Comparison of ENCODE assay signal across 10 cellular contexts in genomic region chr5:41433552-41434181, GRCh38.
DNase-seq lines count a peak whose midpoint lies in the region; TF ChIP-seq lines count a peak whose summit lies in the region.
"Had no signal": no experiment of that assay in that cellular context is flagged by ENCODE, and none has a peak within 500 bp of the region (broad histone marks: within the 10 kb centered on the region; RNA-seq: fewer than 3 reads in every experiment).

No MANE protein-coding gene starts in this region.

- TF ChIP-seq CTCF in AG09309 (IDR thresholded peaks at IDR 0.05; ENCODE audit: control insufficient read depth, insufficient read depth, low read depth, low read length, missing control alignments), result peak; percentile 37
- TF ChIP-seq CTCF in GM13977 (IDR thresholded peaks at IDR 0.05; ENCODE audit: extremely low read depth, insufficient read depth, missing control alignments), result peak; percentile 39
- TF ChIP-seq CTCF in glutamatergic neuron (IDR thresholded peaks at IDR 0.05; ENCODE audit: partially characterized antibody, unreplicated experiment), result peak; percentile 76
- TF ChIP-seq CTCF in thyroid gland (IDR thresholded peaks at IDR 0.05), result no peak

- no peak for TF ChIP-seq POLR2A in thyroid gland (IDR thresholded peaks at IDR 0.05)

- H3K4me3 ChIP-seq in AG09309 (ENCODE audit: control insufficient read depth, low read depth, low read length) (no peak overlapping the region), thyroid gland (replicated peaks in 1 of 3) (no peak overlapping the region)

- H3K27ac Mint-ChIP-seq in glutamatergic neuron (ENCODE audit: unreplicated experiment), result no peak overlapping the region
- H3K27ac Mint-ChIP-seq: activated naive CD8-positive, alpha-beta T cell treated with anti-CD3 and anti-CD28 coated beads, Interleukin-2, amount 10 ng/mL, durations not matched to agents 7 days and 5 days had no signal

- DNase-seq in AG09309 (ENCODE audit: low read depth) (no peak), GM13977 (ENCODE audit: low spot score) (no peak), RPMI8226 (peak; percentile 13), glutamatergic neuron (peak; percentile 57), NCI-H187 (lab: John Stamatoyannopoulos, UW) (no peak), thyroid gland (no peak), cerebellar nuclear complex (lab: John Stamatoyannopoulos, UW) (no peak)
- DNase-seq in activated naive CD4-positive, alpha-beta T cell (lab: John Stamatoyannopoulos, UW), result no peak
- DNase-seq: activated naive CD8-positive, alpha-beta T cell treated with anti-CD3 and anti-CD28 coated beads, Interleukin-2, amount 10 ng/mL, durations not matched to agents 7 days and 5 days; NCI-H2227 treated with DMSO at 0.1 percent for 48 hours had no signal

- H3K36me3 Mint-ChIP-seq in glutamatergic neuron (ENCODE audit: unreplicated experiment), result no peaks in the 10 kb centered on the region
- H3K36me3 Mint-ChIP-seq: activated naive CD8-positive, alpha-beta T cell treated with anti-CD3 and anti-CD28 coated beads, Interleukin-2, amount 10 ng/mL, durations not matched to agents 7 days and 5 days had no signal

- no peaks in the 10 kb centered on the region for H3K27me3 ChIP-seq in thyroid gland

- in situ Hi-C loops in GM13977 (cut with MboI; ENCODE audit: low pct_unique_long_range_greater_than_20kb, low sequenced_read_pairs, unreplicated experiment), result no loop called here

- H3K9me3 ChIP-seq in thyroid gland, result no peaks in the 10 kb centered on the region

- intact Hi-C loops in thyroid gland (cut with DNase I), result no loop called here

- no peaks in the 10 kb centered on the region for H3K4me1 ChIP-seq in thyroid gland

- H3K36me3 ChIP-seq in thyroid gland, result no peaks in the 10 kb centered on the region

- H3K27ac ChIP-seq in thyroid gland, result no peak overlapping the region

- WGBS in thyroid gland, 2 donors, result 56 to 58% methylated on average over 4 of the region's 4 CpGs

- no peaks in the 10 kb centered on the region for H3K9me3 Mint-ChIP-seq in glutamatergic neuron (ENCODE audit: unreplicated experiment)
- H3K9me3 Mint-ChIP-seq: activated naive CD8-positive, alpha-beta T cell treated with anti-CD3 and anti-CD28 coated beads, Interleukin-2, amount 10 ng/mL, durations not matched to agents 7 days and 5 days had no signal

- H3K4me1 Mint-ChIP-seq in glutamatergic neuron (ENCODE audit: low read depth, unreplicated experiment), result no peaks in the 10 kb centered on the region
- H3K4me1 Mint-ChIP-seq: activated naive CD8-positive, alpha-beta T cell treated with anti-CD3 and anti-CD28 coated beads, Interleukin-2, amount 10 ng/mL, durations not matched to agents 7 days and 5 days had no signal

- no peak overlapping the region for H3K4me3 Mint-ChIP-seq in glutamatergic neuron (ENCODE audit: unreplicated experiment)
- H3K4me3 Mint-ChIP-seq: activated naive CD8-positive, alpha-beta T cell treated with anti-CD3 and anti-CD28 coated beads, Interleukin-2, amount 10 ng/mL, durations not matched to agents 7 days and 5 days had no signal

- no peaks in the 10 kb centered on the region for H3K27me3 Mint-ChIP-seq in glutamatergic neuron (ENCODE audit: unreplicated experiment)

Comparison
In these comparisons a context has a peak if more than half of its experiments do, and no peak if none do; other contexts are left out.
1. DNase-seq: peak in RPMI8226 (single experiment) and glutamatergic neuron (single experiment); none in AG09309 (single experiment), GM13977 (single experiment), NCI-H187 (0 of 2), thyroid gland (0 of 2), cerebellar nuclear complex (0 of 2) and activated naive CD4-positive, alpha-beta T cell (0 of 4).
2. CTCF ChIP-seq: peak in AG09309 (single experiment), GM13977 (single experiment) and glutamatergic neuron (single experiment); none in thyroid gland (0 of 6).